ENCODE assay signal across 8 cellular contexts in the genomic region with DNA sequence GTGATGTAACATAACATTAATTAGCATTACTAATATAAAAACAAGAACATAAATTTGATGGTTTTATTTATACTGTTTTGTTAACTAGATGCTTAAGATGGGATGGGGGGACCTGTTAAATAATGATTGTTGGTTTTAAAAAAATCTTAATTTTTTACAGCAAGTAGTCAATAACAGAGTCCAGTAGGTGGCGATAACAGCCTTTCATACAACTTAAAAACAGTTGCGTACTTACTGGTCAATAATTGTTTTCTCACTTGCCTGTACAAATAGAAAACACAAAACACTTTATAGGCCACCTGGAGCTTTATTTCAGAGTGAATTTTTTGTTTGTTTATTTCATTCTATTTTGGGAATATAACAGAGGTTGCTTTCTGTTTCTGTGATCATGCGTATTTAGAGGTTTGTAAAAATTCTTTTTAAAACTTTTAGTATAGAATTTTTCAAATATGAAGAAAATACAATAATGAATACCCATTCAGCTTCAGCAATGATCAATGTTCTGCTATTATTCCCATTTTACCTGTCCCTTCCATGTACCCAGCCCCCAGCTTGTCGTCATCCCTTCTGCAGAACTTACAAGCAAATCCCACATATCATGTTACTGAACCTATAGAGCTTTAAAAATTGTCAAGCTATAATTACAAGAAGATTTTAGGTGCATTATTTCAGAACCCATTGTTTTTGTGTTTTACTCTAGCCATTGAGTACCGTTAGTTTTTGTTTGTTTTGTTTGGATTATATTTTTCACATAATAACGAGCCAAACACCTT.
DNase-seq lines count a peak whose midpoint lies in the region; ATAC-seq and TF ChIP-seq lines count a peak whose summit lies in the region.

No MANE protein-coding gene starts in this region.

- H3K9me3 ChIP-seq in cardiac muscle cell (ENCODE audit: low read depth) (no peaks in the 10 kb centered on the region), prostate gland (no peaks in the 10 kb centered on the region)

- H3K4me3 ChIP-seq in cardiac muscle cell = no peak overlapping the region
- no peak overlapping the region for H3K4me3 ChIP-seq in fibroblast of pulmonary artery (replicated peaks; ENCODE audit: low read depth, low read length)
- H3K4me3 ChIP-seq in prostate gland = no peak overlapping the region

- ATAC-seq in HG03175 (IDR thresholded peaks at IDR 0.05; ENCODE audit: unreplicated experiment) (no peak), HG02610 (IDR thresholded peaks at IDR 0.05; ENCODE audit: unreplicated experiment) (no peak)

- TF ChIP-seq POLR2A in prostate gland (IDR thresholded peaks at IDR 0.05) = no peak

- 52% methylated on average over 6 of the region's 6 CpGs for WGBS in prostate gland

- peak; percentile 54 for TF ChIP-seq CTCF in cardiac muscle cell (IDR thresholded peaks at IDR 0.05; ENCODE audit: low read depth, low read length)
- TF ChIP-seq CTCF in fibroblast of pulmonary artery (IDR thresholded peaks at IDR 0.05; ENCODE audit: low read length, missing control alignments) = peak; percentile 58
- peak; percentile 41 to 75 (median 62) for TF ChIP-seq CTCF in prostate gland (IDR thresholded peaks at IDR 0.05)

- DNase-seq in cardiac muscle cell (ENCODE audit: low read depth in 1 of 2, low spot score in 1 of 2) (peak; percentile 78 to 80), cardiac septum (ENCODE audit: low spot score) (no peak), MV-4-11 (lab: John Stamatoyannopoulos, UW) (peak; percentile 8), SK-N-DZ (ENCODE audit: low spot score) (peak; percentile 59), fibroblast of pulmonary artery (ENCODE audit: low read depth) (peak; percentile 82), prostate gland (ENCODE audit: low spot score) (peak; percentile 23)

- intact Hi-C loops in cardiac septum (cut with DNase I) (loop anchor here (5.0 to 10.0 kb wide), 2 partner anchors 335 to 553 kb away; no protein-coding TSS in a partner anchor), prostate gland (cut with DNase I) (loop anchor here (2.0 to 10.0 kb wide), 2 partner anchors 557 to 905 kb away; no protein-coding TSS in a partner anchor)

- H3K36me3 ChIP-seq in cardiac muscle cell = no peaks in the 10 kb centered on the region
- H3K36me3 ChIP-seq in prostate gland = no peaks in the 10 kb centered on the region

- no peak overlapping the region for H3K27ac ChIP-seq in cardiac muscle cell
- H3K27ac ChIP-seq in prostate gland = no peak overlapping the region

- H3K27me3 ChIP-seq in cardiac muscle cell (no peaks in the 10 kb centered on the region), prostate gland (replicated peaks; ENCODE audit: insufficient read depth) (no peaks in the 10 kb centered on the region)

- H3K4me1 ChIP-seq in cardiac muscle cell (ENCODE audit: low read depth) (no peaks in the 10 kb centered on the region), prostate gland (replicated peaks) (no peaks in the 10 kb centered on the region)
